Comparison of ENCODE assay signal across 8 cellular contexts in the genomic region with DNA sequence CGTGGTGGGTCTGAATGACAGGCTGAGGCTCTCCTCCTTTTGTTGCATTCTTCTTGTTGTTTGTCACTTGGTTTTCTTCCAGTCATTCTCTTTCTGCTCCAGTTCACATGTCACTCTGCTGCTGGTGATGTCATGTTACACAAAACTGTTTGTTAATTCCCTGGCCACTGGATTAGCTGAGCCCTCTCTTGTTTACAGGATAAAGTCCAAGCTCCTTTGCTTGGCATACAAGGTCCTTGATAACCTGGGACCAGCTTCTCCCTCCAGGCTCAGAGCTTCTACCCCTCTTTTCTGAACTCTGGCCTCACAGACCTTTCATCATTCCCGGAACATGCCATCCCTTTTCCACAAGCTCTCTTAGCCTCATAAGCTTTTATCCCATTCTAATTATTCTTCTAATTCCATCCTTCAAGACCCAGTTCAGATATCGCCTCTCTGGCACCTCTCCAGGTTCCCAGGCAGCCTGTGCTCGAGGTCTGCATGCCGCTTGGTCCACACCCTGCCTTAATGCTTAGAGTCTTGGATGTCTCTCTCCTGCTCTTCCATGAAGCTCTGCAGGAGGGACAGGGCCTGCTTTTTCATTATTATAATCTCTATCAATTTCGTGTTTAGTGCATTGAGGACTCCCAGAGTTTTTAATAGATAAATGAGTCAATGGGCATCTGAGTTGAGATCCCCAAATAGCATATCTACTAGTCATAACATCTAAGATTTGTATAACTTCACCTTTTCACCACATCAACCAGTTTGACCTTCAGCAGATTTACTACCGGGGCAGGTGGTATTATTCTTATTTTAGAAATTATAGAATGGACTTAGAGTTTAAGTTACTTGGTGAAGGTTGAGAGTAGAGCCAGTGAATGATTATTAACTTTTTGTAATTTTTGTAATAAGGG.
A peak's percentile ranks its signal among the peaks of the same experiment; 100 is the strongest.
DNase-seq lines count a peak whose midpoint lies in the region; ATAC-seq, FAIRE-seq and TF ChIP-seq lines count a peak whose summit lies in the region.

No MANE protein-coding gene starts in this region.

- POLR2A ChIA-PET in HEK293T (lab: Yijun Ruan, JAX) = interaction anchor here (0.8 to 1.3 kb wide), 4 partner anchors 9 to 117 kb away, joined by 3 to 4 read pairs (median 3); a partner anchor contains a TSS

- CTCF ChIA-PET in HEK293T (lab: Yijun Ruan, JAX) = interaction anchor here (0.6 to 1.9 kb wide), 2 partner anchors 9 kb away, joined by 3 to 7 read pairs; no protein-coding TSS in a partner anchor

- DNase-seq in AG08396 (ENCODE audit: low spot score) (peak; percentile 14), HEK293T (ENCODE audit: extremely low spot score) (no peak), body of pancreas (peak; percentile 60 to 87 (median 73)), medulla oblongata (ENCODE audit: extremely low spot score) (peak; percentile 78), HTR-8/SVneo (ENCODE audit: insufficient read length, low spot score) (no peak), lower leg skin (ENCODE audit: low spot score in 2 of 2) (no peak), occipital lobe (lab: John Stamatoyannopoulos, UW) (no peak)

- H3K27me3 ChIP-seq in body of pancreas = no peaks in the 10 kb centered on the region

- TF ChIP-seq CTCF in body of pancreas (IDR thresholded peaks at IDR 0.05) = no peak
- no peak for TF ChIP-seq CTCF in lower leg skin (IDR thresholded peaks at IDR 0.05)

- 25 to 32% methylated on average over 7 of the region's 7 CpGs for WGBS in body of pancreas, 2 donors
- whole genome bisulfite sequencing in lower leg skin, 2 donors = 51 to 59% methylated on average over 7 of the region's 7 CpGs

- intact Hi-C loops in body of pancreas (cut with DNase I) (no loop called here), lower leg skin (cut with DNase I; ENCODE audit: low total_unique reads) (no loop called here)

- ATAC-seq in body of pancreas (peak; percentile 96), GM18870 (IDR thresholded peaks at IDR 0.05; ENCODE audit: unreplicated experiment) (no peak)

- no peak overlapping the region for H3K4me3 ChIP-seq in body of pancreas
- no peak overlapping the region for H3K4me3 ChIP-seq in lower leg skin (ENCODE audit: low read depth, poor library complexity, severe bottlenecking)

- H3K4me1 ChIP-seq in body of pancreas = peaks cover 63% of the 10 kb centered on the region

- TF ChIP-seq POLR2A in body of pancreas (IDR thresholded peaks at IDR 0.05) (peak in 1 of 3 donors; percentile 17), lower leg skin (IDR thresholded peaks at IDR 0.05) (no peak)

- FAIRE-seq in HTR-8/SVneo (lab: Jason Lieb, UNC) = no peak

- no peaks in the 10 kb centered on the region for H3K9me3 ChIP-seq in body of pancreas

- H3K36me3 ChIP-seq in body of pancreas (replicated peaks in 1 of 2; ENCODE audit: insufficient read depth in 1 of 2, low read depth in 2 of 2) = no peaks in the 10 kb centered on the region

- H3K27ac ChIP-seq in body of pancreas = peak overlapping the region; percentile 25 to 85 (median 65)

TF ChIP-seq in HEK293T, 16 proteins besides CTCF, POLR2A, EP300 and RAD21:
- no peak for TF ChIP-seq FOXM1 (IDR thresholded peaks at IDR 0.05; ENCODE audit: borderline replicate concordance)
- no peak for TF ChIP-seq BHLHE40 (IDR thresholded peaks at IDR 0.05; ENCODE audit: borderline replicate concordance)
- no peak for TF ChIP-seq CTBP1 (IDR thresholded peaks at IDR 0.05; ENCODE audit: borderline replicate concordance)
- TF ChIP-seq FOXA1 (IDR thresholded peaks at IDR 0.05) = no peak
- no peak for TF ChIP-seq ARNT (IDR thresholded peaks at IDR 0.05)
- no peak for TF ChIP-seq TARDBP (IDR thresholded peaks at IDR 0.05)
- TF ChIP-seq, protein P1, sequence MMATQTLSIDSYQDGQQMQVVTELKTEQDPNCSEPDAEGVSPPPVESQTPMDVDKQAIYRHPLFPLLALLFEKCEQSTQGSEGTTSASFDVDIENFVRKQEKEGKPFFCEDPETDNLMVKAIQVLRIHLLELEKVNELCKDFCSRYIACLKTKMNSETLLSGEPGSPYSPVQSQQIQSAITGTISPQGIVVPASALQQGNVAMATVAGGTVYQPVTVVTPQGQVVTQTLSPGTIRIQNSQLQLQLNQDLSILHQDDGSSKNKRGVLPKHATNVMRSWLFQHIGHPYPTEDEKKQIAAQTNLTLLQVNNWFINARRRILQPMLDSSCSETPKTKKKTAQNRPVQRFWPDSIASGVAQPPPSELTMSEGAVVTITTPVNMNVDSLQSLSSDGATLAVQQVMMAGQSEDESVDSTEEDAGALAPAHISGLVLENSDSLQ (IDR thresholded peaks at IDR 0.05) = peak; percentile 93
TF ChIP-seq in HEK293T: peak in this region for 1.

Comparison
In these comparisons a context has a peak if more than half of its experiments do, and no peak if none do; other contexts are left out.
1. DNase-seq: peak in AG08396 (single experiment), body of pancreas (4 of 4) and medulla oblongata (single experiment); none in HEK293T (single experiment), HTR-8/SVneo (single experiment), lower leg skin (0 of 2) and occipital lobe (single experiment).